In the genomic region with DNA sequence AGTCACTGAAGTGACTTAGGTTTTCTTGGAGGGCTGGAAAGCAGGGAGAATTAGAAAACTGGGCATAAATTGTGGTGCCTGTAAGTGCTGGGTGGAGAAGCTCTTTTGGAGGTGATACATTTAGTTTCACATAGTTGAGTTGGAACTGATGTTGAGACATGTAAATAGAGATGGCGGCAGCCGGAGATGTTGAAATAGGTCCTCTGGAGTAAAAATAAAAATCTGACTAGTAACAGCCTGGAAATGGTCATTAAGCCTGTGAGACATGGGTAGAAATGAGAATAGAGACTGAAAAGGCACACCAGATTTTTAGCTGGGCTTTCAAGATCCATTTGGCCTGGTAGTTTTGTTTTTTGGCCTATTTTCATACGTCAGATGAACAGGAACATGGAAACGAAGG, we compare ENCODE assay signal across 23 cellular contexts.
"Had no signal": no experiment of that assay in that cellular context is flagged by ENCODE, and none has a peak within 500 bp of the region (broad histone marks: within the 10 kb centered on the region; RNA-seq: fewer than 3 reads in every experiment).

No MANE protein-coding gene starts in this region.

- H3K27ac ChIP-seq: KMS-11, SK-N-MC, VCaP had no signal

- DNase-seq: activated CD4-positive, alpha-beta memory T cell treated with anti-CD3 and anti-CD28 coated beads for 36 hours; activated CD4-positive, alpha-beta T cell treated with anti-CD3 and anti-CD28 coated beads, Interleukin-2, amount 10 ng/mL, durations not matched to agents 7 days and 5 days; activated CD4-positive, CD25-positive, alpha-beta regulatory T cell; activated CD8-positive, alpha-beta memory T cell treated with anti-CD3 and anti-CD28 coated beads for 24 hours; activated gamma-delta T cell treated with Interleukin-2 at 50 U/mL for 16 hours; activated naive CD4-positive, alpha-beta T cell treated with anti-CD3 and anti-CD28 coated beads, Interleukin-2, amount 10 ng/mL, durations not matched to agents 7 days and 5 days; activated naive CD8-positive, alpha-beta T cell treated with anti-CD3 and anti-CD28 coated beads for 36 hours; activated T-cell treated with anti-CD3 and anti-CD28 coated beads, Interleukin-2, amount 50 U/mL, for 48 hours; anterior cingulate cortex; cerebellar nuclear complex; NCI-H1105 treated with DMSO at 0.1 percent for 48 hours; NCI-H1436 treated with DMSO at 0.1 percent for 48 hours; NCI-H187; NCI-H2081; NCI-H446; NCI-H524; PC-3; SHP77 treated with DMSO at 0.1 percent for 48 hours; T-cell had no signal

- H3K9ac ChIP-seq: KMS-11 had no signal

- H3K4me3 ChIP-seq: SK-N-MC had no signal

- H3K9me3 Mint-ChIP-seq: activated T-helper 2 cell treated with anti-CD3 and anti-CD28 coated beads, Interferon-gamma antibody, Interleukin-2, Interleukin-4, amounts not matched to agents 10 μg/mL and 5 μg/mL and 100 μg/mL, durations not matched to agents 14 hours and 24 hours and 36 hours had no signal

- H3K27ac Mint-ChIP-seq: activated CD4-positive, alpha-beta memory T cell treated with anti-CD3 and anti-CD28 coated beads for 36 hours; activated CD4-positive, alpha-beta T cell treated with anti-CD3 and anti-CD28 coated beads, Interleukin-2, amount 10 ng/mL, durations not matched to agents 7 days and 5 days; activated naive CD4-positive, alpha-beta T cell treated with anti-CD3 and anti-CD28 coated beads, Interleukin-2, amount 10 ng/mL, durations not matched to agents 7 days and 5 days; activated naive CD8-positive, alpha-beta T cell treated with anti-CD3 and anti-CD28 coated beads for 36 hours; activated T-helper 2 cell treated with anti-CD3 and anti-CD28 coated beads, Interferon-gamma antibody, Interleukin-2, Interleukin-4, amounts not matched to agents 10 μg/mL and 5 μg/mL and 100 μg/mL, durations not matched to agents 14 hours and 24 hours and 36 hours; T-cell had no signal

- H3K4me3 Mint-ChIP-seq: activated CD4-positive, alpha-beta memory T cell treated with anti-CD3 and anti-CD28 coated beads for 36 hours; activated CD4-positive, alpha-beta T cell treated with anti-CD3 and anti-CD28 coated beads, Interleukin-2, amount 10 ng/mL, durations not matched to agents 7 days and 5 days; activated naive CD4-positive, alpha-beta T cell treated with anti-CD3 and anti-CD28 coated beads, Interleukin-2, amount 10 ng/mL, durations not matched to agents 7 days and 5 days; activated naive CD8-positive, alpha-beta T cell treated with anti-CD3 and anti-CD28 coated beads for 36 hours; T-cell had no signal

- H3K27me3 Mint-ChIP-seq: activated CD4-positive, alpha-beta memory T cell treated with anti-CD3 and anti-CD28 coated beads for 36 hours; activated CD4-positive, alpha-beta T cell treated with anti-CD3 and anti-CD28 coated beads, Interleukin-2, amount 10 ng/mL, durations not matched to agents 7 days and 5 days; activated naive CD4-positive, alpha-beta T cell treated with anti-CD3 and anti-CD28 coated beads, Interleukin-2, amount 10 ng/mL, durations not matched to agents 7 days and 5 days; activated naive CD8-positive, alpha-beta T cell treated with anti-CD3 and anti-CD28 coated beads for 36 hours; T-cell had no signal

- H3K4me2 ChIP-seq: KMS-11 had no signal
